In the genomic region with DNA sequence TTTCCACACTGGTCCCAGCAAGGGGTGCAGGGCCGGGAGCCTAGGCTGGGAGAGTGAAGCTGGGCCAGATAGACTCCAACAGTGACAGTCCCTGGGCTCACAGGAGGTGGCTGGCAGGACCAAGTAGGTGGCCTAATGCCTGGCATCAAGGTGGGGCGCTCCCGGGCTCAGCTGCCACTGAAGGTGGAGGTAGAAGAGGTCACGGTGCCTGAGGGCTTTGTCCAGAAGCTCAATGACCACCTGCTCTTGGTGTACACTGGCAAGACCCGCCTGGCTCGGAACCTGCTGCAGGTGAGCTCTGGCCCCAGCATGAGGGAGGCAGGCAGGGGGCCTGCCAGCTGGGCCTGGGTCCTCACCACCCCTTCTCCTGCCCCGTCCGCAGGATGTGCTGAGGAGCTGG, we compare ENCODE assay signal across 1 cellular context.
TF ChIP-seq lines count a peak whose summit lies in the region.

No MANE protein-coding gene starts in this region.

TF ChIP-seq in H1, 55 proteins besides CTCF, POLR2A, EP300 and RAD21:
- TF ChIP-seq, protein P1, sequence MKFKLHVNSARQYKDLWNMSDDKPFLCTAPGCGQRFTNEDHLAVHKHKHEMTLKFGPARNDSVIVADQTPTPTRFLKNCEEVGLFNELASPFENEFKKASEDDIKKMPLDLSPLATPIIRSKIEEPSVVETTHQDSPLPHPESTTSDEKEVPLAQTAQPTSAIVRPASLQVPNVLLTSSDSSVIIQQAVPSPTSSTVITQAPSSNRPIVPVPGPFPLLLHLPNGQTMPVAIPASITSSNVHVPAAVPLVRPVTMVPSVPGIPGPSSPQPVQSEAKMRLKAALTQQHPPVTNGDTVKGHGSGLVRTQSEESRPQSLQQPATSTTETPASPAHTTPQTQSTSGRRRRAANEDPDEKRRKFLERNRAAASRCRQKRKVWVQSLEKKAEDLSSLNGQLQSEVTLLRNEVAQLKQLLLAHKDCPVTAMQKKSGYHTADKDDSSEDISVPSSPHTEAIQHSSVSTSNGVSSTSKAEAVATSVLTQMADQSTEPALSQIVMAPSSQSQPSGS (IDR thresholded peaks at IDR 0.05; ENCODE audit: low read length), result no peak
- TF ChIP-seq, protein P2, sequence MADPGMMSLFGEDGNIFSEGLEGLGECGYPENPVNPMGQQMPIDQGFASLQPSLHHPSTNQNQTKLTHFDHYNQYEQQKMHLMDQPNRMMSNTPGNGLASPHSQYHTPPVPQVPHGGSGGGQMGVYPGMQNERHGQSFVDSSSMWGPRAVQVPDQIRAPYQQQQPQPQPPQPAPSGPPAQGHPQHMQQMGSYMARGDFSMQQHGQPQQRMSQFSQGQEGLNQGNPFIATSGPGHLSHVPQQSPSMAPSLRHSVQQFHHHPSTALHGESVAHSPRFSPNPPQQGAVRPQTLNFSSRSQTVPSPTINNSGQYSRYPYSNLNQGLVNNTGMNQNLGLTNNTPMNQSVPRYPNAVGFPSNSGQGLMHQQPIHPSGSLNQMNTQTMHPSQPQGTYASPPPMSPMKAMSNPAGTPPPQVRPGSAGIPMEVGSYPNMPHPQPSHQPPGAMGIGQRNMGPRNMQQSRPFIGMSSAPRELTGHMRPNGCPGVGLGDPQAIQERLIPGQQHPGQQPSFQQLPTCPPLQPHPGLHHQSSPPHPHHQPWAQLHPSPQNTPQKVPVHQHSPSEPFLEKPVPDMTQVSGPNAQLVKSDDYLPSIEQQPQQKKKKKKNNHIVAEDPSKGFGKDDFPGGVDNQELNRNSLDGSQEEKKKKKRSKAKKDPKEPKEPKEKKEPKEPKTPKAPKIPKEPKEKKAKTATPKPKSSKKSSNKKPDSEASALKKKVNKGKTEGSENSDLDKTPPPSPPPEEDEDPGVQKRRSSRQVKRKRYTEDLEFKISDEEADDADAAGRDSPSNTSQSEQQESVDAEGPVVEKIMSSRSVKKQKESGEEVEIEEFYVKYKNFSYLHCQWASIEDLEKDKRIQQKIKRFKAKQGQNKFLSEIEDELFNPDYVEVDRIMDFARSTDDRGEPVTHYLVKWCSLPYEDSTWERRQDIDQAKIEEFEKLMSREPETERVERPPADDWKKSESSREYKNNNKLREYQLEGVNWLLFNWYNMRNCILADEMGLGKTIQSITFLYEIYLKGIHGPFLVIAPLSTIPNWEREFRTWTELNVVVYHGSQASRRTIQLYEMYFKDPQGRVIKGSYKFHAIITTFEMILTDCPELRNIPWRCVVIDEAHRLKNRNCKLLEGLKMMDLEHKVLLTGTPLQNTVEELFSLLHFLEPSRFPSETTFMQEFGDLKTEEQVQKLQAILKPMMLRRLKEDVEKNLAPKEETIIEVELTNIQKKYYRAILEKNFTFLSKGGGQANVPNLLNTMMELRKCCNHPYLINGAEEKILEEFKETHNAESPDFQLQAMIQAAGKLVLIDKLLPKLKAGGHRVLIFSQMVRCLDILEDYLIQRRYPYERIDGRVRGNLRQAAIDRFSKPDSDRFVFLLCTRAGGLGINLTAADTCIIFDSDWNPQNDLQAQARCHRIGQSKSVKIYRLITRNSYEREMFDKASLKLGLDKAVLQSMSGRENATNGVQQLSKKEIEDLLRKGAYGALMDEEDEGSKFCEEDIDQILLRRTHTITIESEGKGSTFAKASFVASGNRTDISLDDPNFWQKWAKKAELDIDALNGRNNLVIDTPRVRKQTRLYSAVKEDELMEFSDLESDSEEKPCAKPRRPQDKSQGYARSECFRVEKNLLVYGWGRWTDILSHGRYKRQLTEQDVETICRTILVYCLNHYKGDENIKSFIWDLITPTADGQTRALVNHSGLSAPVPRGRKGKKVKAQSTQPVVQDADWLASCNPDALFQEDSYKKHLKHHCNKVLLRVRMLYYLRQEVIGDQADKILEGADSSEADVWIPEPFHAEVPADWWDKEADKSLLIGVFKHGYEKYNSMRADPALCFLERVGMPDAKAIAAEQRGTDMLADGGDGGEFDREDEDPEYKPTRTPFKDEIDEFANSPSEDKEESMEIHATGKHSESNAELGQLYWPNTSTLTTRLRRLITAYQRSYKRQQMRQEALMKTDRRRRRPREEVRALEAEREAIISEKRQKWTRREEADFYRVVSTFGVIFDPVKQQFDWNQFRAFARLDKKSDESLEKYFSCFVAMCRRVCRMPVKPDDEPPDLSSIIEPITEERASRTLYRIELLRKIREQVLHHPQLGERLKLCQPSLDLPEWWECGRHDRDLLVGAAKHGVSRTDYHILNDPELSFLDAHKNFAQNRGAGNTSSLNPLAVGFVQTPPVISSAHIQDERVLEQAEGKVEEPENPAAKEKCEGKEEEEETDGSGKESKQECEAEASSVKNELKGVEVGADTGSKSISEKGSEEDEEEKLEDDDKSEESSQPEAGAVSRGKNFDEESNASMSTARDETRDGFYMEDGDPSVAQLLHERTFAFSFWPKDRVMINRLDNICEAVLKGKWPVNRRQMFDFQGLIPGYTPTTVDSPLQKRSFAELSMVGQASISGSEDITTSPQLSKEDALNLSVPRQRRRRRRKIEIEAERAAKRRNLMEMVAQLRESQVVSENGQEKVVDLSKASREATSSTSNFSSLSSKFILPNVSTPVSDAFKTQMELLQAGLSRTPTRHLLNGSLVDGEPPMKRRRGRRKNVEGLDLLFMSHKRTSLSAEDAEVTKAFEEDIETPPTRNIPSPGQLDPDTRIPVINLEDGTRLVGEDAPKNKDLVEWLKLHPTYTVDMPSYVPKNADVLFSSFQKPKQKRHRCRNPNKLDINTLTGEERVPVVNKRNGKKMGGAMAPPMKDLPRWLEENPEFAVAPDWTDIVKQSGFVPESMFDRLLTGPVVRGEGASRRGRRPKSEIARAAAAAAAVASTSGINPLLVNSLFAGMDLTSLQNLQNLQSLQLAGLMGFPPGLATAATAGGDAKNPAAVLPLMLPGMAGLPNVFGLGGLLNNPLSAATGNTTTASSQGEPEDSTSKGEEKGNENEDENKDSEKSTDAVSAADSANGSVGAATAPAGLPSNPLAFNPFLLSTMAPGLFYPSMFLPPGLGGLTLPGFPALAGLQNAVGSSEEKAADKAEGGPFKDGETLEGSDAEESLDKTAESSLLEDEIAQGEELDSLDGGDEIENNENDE (IDR thresholded peaks at IDR 0.05; ENCODE audit: insufficient replicate concordance, low read length), result no peak
- TF ChIP-seq, protein P3, sequence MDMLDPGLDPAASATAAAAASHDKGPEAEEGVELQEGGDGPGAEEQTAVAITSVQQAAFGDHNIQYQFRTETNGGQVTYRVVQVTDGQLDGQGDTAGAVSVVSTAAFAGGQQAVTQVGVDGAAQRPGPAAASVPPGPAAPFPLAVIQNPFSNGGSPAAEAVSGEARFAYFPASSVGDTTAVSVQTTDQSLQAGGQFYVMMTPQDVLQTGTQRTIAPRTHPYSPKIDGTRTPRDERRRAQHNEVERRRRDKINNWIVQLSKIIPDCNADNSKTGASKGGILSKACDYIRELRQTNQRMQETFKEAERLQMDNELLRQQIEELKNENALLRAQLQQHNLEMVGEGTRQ (IDR thresholded peaks at IDR 0.05; ENCODE audit: low read length), result no peak
- TF ChIP-seq BCL11A (IDR thresholded peaks at IDR 0.05; ENCODE audit: low read depth in 2 of 2, low read length in 2 of 2) (no peak), POU5F1 (IDR thresholded peaks at IDR 0.05; ENCODE audit: low read depth, low read length) (no peak), BRCA1 (IDR thresholded peaks at IDR 0.05; ENCODE audit: low read depth, low read length) (no peak), RNF2 (IDR thresholded peaks at IDR 0.05; ENCODE audit: borderline replicate concordance, low read depth, low read length, missing control alignments, poor library complexity, severe bottlenecking) (no peak), SRF (IDR thresholded peaks at IDR 0.05; ENCODE audit: low read depth, low read length) (no peak), SIRT6 (IDR thresholded peaks at IDR 0.05; ENCODE audit: low read length) (no peak), KDM4A (IDR thresholded peaks at IDR 0.05; ENCODE audit: low read depth, low read length, severe bottlenecking) (no peak), RBBP5 (IDR thresholded peaks at IDR 0.05; ENCODE audit: borderline replicate concordance, low read depth, low read length) (no peak), NANOG (IDR thresholded peaks at IDR 0.05; ENCODE audit: insufficient read depth, low read depth, low read length, poor library complexity, severe bottlenecking) (no peak), SP4 (IDR thresholded peaks at IDR 0.05; ENCODE audit: low read length) (no peak), TAF7 (optimal IDR thresholded peaks at IDR 0.05; ENCODE audit: borderline replicate concordance, low read depth, low read length) (no peak), PHF8 (conservative IDR thresholded peaks at IDR 0.05; ENCODE audit: low read depth, low read length) (no peak)
- TF ChIP-seq, protein P4, sequence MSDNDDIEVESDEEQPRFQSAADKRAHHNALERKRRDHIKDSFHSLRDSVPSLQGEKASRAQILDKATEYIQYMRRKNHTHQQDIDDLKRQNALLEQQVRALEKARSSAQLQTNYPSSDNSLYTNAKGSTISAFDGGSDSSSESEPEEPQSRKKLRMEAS (IDR thresholded peaks at IDR 0.05), result no peak
